9 cellular contexts compared by ENCODE assay signal in the genomic region with DNA sequence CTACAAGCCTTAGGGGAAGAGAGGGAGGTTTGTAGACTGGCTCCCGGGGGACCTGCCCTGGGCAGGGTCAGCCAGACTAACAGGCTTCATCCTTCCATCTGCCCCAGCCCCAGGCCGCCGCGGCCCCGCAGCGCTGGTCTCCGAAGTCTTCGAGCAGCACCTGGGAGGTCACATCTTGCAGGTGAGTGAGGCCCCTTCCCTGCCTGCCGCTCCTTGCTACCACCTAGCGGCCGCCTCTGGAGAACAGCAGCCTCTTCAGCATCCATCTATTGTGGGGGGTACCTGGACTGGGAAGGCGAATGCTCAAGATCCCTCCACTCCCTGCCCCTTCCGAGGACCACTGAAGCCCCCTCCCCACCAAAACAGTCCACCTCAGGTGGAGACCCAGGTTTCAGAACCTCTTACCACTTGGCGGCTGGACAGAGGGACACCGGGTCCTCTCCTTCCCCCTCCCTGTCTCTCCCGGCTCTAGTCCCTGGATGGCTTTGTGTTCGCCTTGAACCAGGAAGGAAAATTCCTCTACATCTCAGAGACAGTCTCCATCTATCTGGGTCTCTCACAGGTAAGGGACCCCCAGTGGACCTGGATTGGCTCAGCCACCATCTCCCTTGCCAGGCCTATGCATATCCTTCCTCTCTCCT. TPM values are rescaled to one million over a fixed set of nuclear protein-coding genes. Genes with fewer than 3 reads are reported as not detected.
DNase-seq lines count a peak whose midpoint lies in the region; ATAC-seq, FAIRE-seq and TF ChIP-seq lines count a peak whose summit lies in the region.
"Had no signal": no experiment of that assay in that cellular context is flagged by ENCODE, and none has a peak within 500 bp of the region (broad histone marks: within the 10 kb centered on the region; RNA-seq: fewer than 3 reads in every experiment).

No MANE protein-coding gene starts in this region.

- H3K9me3 Mint-ChIP-seq in activated CD8-positive, alpha-beta T cell treated with anti-CD3 and anti-CD28 coated beads for 36 hours = no peaks in the 10 kb centered on the region
- H3K9me3 Mint-ChIP-seq: activated naive CD4-positive, alpha-beta T cell treated with anti-CD3 and anti-CD28 coated beads, Interleukin-2, amount 50 U/mL, for 24 hours had no signal

- CTCF ChIA-PET in activated CD8-positive, alpha-beta T cell treated with anti-CD3 and anti-CD28 coated beads for 36 hours (lab: Charles Lee) = interaction anchor here (1.0 to 6.6 kb wide), 3 partner anchors 11 to 19 kb away, joined by 4 to 67 read pairs (median 26); no protein-coding TSS in a partner anchor
- CTCF ChIA-PET in endothelial cell of umbilical vein (lab: Charles Lee) = interaction anchor here (1.4 kb wide), 1 partner anchor 19 kb away, joined by 6 read pairs; no protein-coding TSS in a partner anchor

- no peaks in the 10 kb centered on the region for H3K36me3 Mint-ChIP-seq in activated CD8-positive, alpha-beta T cell treated with anti-CD3 and anti-CD28 coated beads for 36 hours (ENCODE audit: low read depth)
- H3K36me3 Mint-ChIP-seq: activated naive CD4-positive, alpha-beta T cell treated with anti-CD3 and anti-CD28 coated beads, Interleukin-2, amount 50 U/mL, for 24 hours had no signal

- 19 to 37% methylated on average over 6 to 17 of the region's 17 CpGs for WGBS in upper lobe of left lung, 2 donors

- no peak overlapping the region for H3K4me2 ChIP-seq in endothelial cell of umbilical vein (ENCODE audit: insufficient read depth, low read length)

- H3K27ac ChIP-seq in endothelial cell of umbilical vein (ENCODE audit: insufficient read depth, low read depth, low read length) = no peak overlapping the region
- H3K27ac ChIP-seq in upper lobe of left lung = no peak overlapping the region

- no TSS peak for BruUV-seq in endothelial cell of umbilical vein (replicated peaks; lab: Mats Ljungman, UMichigan)

- H3K36me3 ChIP-seq in endothelial cell of umbilical vein (ENCODE audit: control insufficient read depth in 2 of 2, extremely low read depth in 1 of 2, insufficient read depth in 2 of 2, low read length in 2 of 2) = no peaks in the 10 kb centered on the region
- no peaks in the 10 kb centered on the region for H3K36me3 ChIP-seq in upper lobe of left lung

- H3K9me3 ChIP-seq in endothelial cell of umbilical vein (replicated peaks; ENCODE audit: control insufficient read depth, insufficient read depth, low read length) = no peaks in the 10 kb centered on the region
- H3K9me3 ChIP-seq in upper lobe of left lung = no peaks in the 10 kb centered on the region

- POLR2A ChIA-PET in activated CD8-positive, alpha-beta T cell treated with anti-CD3 and anti-CD28 coated beads for 36 hours (lab: Charles Lee) = no interaction called here
- POLR2A ChIA-PET in endothelial cell of umbilical vein (lab: Charles Lee) = no interaction called here

- no peaks in the 10 kb centered on the region for H4K20me1 ChIP-seq in endothelial cell of umbilical vein (replicated peaks; ENCODE audit: control insufficient read depth, extremely low read depth, insufficient read depth, low read length)

- H3K9ac ChIP-seq in endothelial cell of umbilical vein (replicated peaks; ENCODE audit: extremely low read depth, insufficient read depth, low read length) = no peak overlapping the region

- intact Hi-C loops in activated CD8-positive, alpha-beta T cell treated with anti-CD3 and anti-CD28 coated beads for 36 hours (cut with micrococcal nuclease) = loop anchor here (5.0 kb wide), 1 partner anchor 175 kb away; no protein-coding TSS in a partner anchor
- intact Hi-C loops in endothelial cell of umbilical vein (cut with micrococcal nuclease) = loop anchor here (1.0 kb wide), 2 partner anchors 19 to 176 kb away; no protein-coding TSS in a partner anchor

- H3K4me3 ChIP-seq in GM12875 (ENCODE audit: low read depth, low read length) = no peak overlapping the region
- H3K4me3 ChIP-seq in endothelial cell of umbilical vein (replicated peaks in 1 of 3; ENCODE audit: insufficient read depth in 1 of 3, low read depth in 1 of 3, low read length in 3 of 3) = no peak overlapping the region
- H3K4me3 ChIP-seq in upper lobe of left lung = no peak overlapping the region

- H3K4me1 ChIP-seq in endothelial cell of umbilical vein (ENCODE audit: control insufficient read depth, extremely low read depth, insufficient read depth, low read length) (peaks cover 8% of the 10 kb centered on the region), upper lobe of left lung (peaks cover 13 to 24% (median 17%) of the 10 kb centered on the region in 4 donors)

- H3K4me1 Mint-ChIP-seq in activated CD8-positive, alpha-beta T cell treated with anti-CD3 and anti-CD28 coated beads for 36 hours (ENCODE audit: low read depth) = peaks cover 14% of the 10 kb centered on the region

- dilution Hi-C loops in endothelial cell of umbilical vein (cut with MboI; ENCODE audit: extremely low pct_ligation_motif_present, low sequenced_read_pairs) = no loop called here

- no peaks in the 10 kb centered on the region for H3K9me1 ChIP-seq in endothelial cell of umbilical vein (replicated peaks; ENCODE audit: control insufficient read depth, extremely low read depth, insufficient read depth, low read length)

- peaks cover 5 to 13% of the 10 kb centered on the region in 2 experiments for H3K27me3 ChIP-seq in endothelial cell of umbilical vein (ENCODE audit: control insufficient read depth in 2 of 2, insufficient read depth in 2 of 2, low read length in 2 of 2)
- peaks cover 0 to 14% (median 5%) of the 10 kb centered on the region in 4 donors for H3K27me3 ChIP-seq in upper lobe of left lung

- FAIRE-seq in endothelial cell of umbilical vein (lab: Jason Lieb, UNC) = peak; percentile 76

- TF ChIP-seq CTCF in GM12875 (IDR thresholded peaks at IDR 0.05; ENCODE audit: borderline replicate concordance, insufficient read depth, low read depth, low read length) = peak; percentile 94
- TF ChIP-seq CTCF in activated CD8-positive, alpha-beta T cell treated with anti-CD3 and anti-CD28 coated beads for 36 hours (IDR thresholded peaks at IDR 0.05) = peak; percentile 92
- TF ChIP-seq CTCF in endothelial cell of umbilical vein (IDR thresholded peaks at IDR 0.05; ENCODE audit: extremely low read depth in 1 of 2, insufficient read depth in 1 of 2, low read depth in 1 of 2, low read length in 2 of 2) = peak; percentile 76 to 92
- TF ChIP-seq CTCF in upper lobe of left lung (IDR thresholded peaks at IDR 0.05) = peak; percentile 61 to 74 (median 66)
- no peak for TF ChIP-seq CTCF in omental fat pad (IDR thresholded peaks at IDR 0.05)

- H3K79me2 ChIP-seq in endothelial cell of umbilical vein (ENCODE audit: control insufficient read depth, insufficient read depth, low read length) = no peaks in the 10 kb centered on the region

- TF ChIP-seq POLR2A in endothelial cell of umbilical vein (IDR thresholded peaks at IDR 0.05; ENCODE audit: low read depth, low read length) (no peak), upper lobe of left lung (IDR thresholded peaks at IDR 0.05) (no peak)

- peak; percentile 32 for ATAC-seq in activated CD8-positive, alpha-beta T cell treated with anti-CD3 and anti-CD28 coated beads for 36 hours
- ATAC-seq in upper lobe of left lung (ENCODE audit: low FRiP score in 2 of 2) = peak in 1 of 2 donors; percentile 63
- no peak for ATAC-seq in HG02642 (IDR thresholded peaks at IDR 0.05; ENCODE audit: poor library complexity, unreplicated experiment)
- ATAC-seq in omental fat pad (ENCODE audit: low FRiP score) = no peak

- TF ChIP-seq EP300 in upper lobe of left lung (IDR thresholded peaks at IDR 0.05) = no peak

- H2AFZ ChIP-seq in endothelial cell of umbilical vein (ENCODE audit: low read depth, low read length) = no peak overlapping the region

- no peak overlapping the region for H3K4me3 Mint-ChIP-seq in activated CD8-positive, alpha-beta T cell treated with anti-CD3 and anti-CD28 coated beads for 36 hours
- H3K4me3 Mint-ChIP-seq: activated naive CD4-positive, alpha-beta T cell treated with anti-CD3 and anti-CD28 coated beads, Interleukin-2, amount 50 U/mL, for 24 hours had no signal

- H3K27ac Mint-ChIP-seq in activated CD8-positive, alpha-beta T cell treated with anti-CD3 and anti-CD28 coated beads for 36 hours = no peak overlapping the region
- H3K27ac Mint-ChIP-seq: activated naive CD4-positive, alpha-beta T cell treated with anti-CD3 and anti-CD28 coated beads, Interleukin-2, amount 50 U/mL, for 24 hours had no signal

- peak; percentile 66 for DNase-seq in NCI-H2171 treated with DMSO at 0.1 percent for 48 hours (lab: John Stamatoyannopoulos, UW)
- DNase-seq in activated CD8-positive, alpha-beta T cell treated with anti-CD3 and anti-CD28 coated beads for 36 hours = peak; percentile 76
- peak; percentile 26 for DNase-seq in endothelial cell of umbilical vein (ENCODE audit: low read depth, low spot score)
- peak in 32 of 56 donors; percentile 1 to 61 (median 14) for DNase-seq in nucleus accumbens (lab: John Stamatoyannopoulos, UW)
- DNase-seq in upper lobe of left lung = peak; percentile 52 to 85
- no peak for DNase-seq in omental fat pad (ENCODE audit: low spot score)

- H3K27me3 Mint-ChIP-seq in activated CD8-positive, alpha-beta T cell treated with anti-CD3 and anti-CD28 coated beads for 36 hours = peaks cover 22% of the 10 kb centered on the region

RNA-seq across cellular contexts. Expression of gene NPAS1, which starts 12.7 kb away (rescaled TPM):
- total RNA-seq in activated CD8-positive, alpha-beta T cell treated with anti-CD3 and anti-CD28 coated beads for 36 hours = under 1 TPM; 0.27 to 0.65 TPM
- total RNA-seq in endothelial cell of umbilical vein (0.62 TPM in 1 of 2 replicates, not detected in the other), upper lobe of left lung (10 to 100 TPM in 1 of 6 donors, 1 to 10 TPM in 3, under 1 TPM in 1, not detected in 1; 0.30 to 13.6 (median 1.1) TPM), omental fat pad (1 to 10 TPM in 2 of 4 donors, not detected in 2; 1.3 to 1.4 TPM)
- polyA plus RNA-seq in endothelial cell of umbilical vein = 0.18 and 0.40 TPM in 2 replicates
- polyA plus RNA-seq in endothelial cell of umbilical vein (2011; cell fraction: cytosol; rRNA removed) = 0.13 and 0.24 TPM in 2 replicates
- 0.20 and 0.24 TPM in 2 replicates for polyA plus RNA-seq in endothelial cell of umbilical vein (2011; cell fraction: nucleus; rRNA removed)
- polyA plus RNA-seq in endothelial cell of umbilical vein (2012) = 0.20 and 0.67 TPM in 2 replicates
- polyA minus RNA-seq in endothelial cell of umbilical vein = not detected in 2 replicates
- 1.5 TPM for polyA minus RNA-seq in endothelial cell of umbilical vein (2011; cell fraction: cytosol; rRNA and poly(A)+ RNA removed)
- not detected in 2 replicates for polyA minus RNA-seq in endothelial cell of umbilical vein (2011; cell fraction: nucleus; rRNA and poly(A)+ RNA removed)

RNA-seq across cellular contexts. Expression of gene TMEM160, which starts 16.1 kb away (rescaled TPM):
- total RNA-seq in activated CD8-positive, alpha-beta T cell treated with anti-CD3 and anti-CD28 coated beads for 36 hours = 10 to 100 TPM; 61.2 to 61.5 TPM
- total RNA-seq in endothelial cell of umbilical vein (40.4 and 43.1 TPM in 2 replicates), upper lobe of left lung (10 to 100 TPM; 11.5 to 82.8 (median 49.4) TPM), omental fat pad (10 to 100 TPM; 17.5 to 35.0 (median 22.8) TPM)
- 79.9 and 103 TPM in 2 replicates for polyA plus RNA-seq in endothelial cell of umbilical vein
- 23.0 and 33.0 TPM in 2 replicates for polyA plus RNA-seq in endothelial cell of umbilical vein (2011; cell fraction: cytosol; rRNA removed)
- polyA plus RNA-seq in endothelial cell of umbilical vein (2011; cell fraction: nucleus; rRNA removed) = 7.4 and 9.2 TPM in 2 replicates
- 13.1 and 28.1 TPM in 2 replicates for polyA plus RNA-seq in endothelial cell of umbilical vein (2012)
- polyA minus RNA-seq in endothelial cell of umbilical vein = 3.7 and 4.3 TPM in 2 replicates
- 31.9 TPM for polyA minus RNA-seq in endothelial cell of umbilical vein (2011; cell fraction: cytosol; rRNA and poly(A)+ RNA removed)
- 1.8 and 3.9 TPM in 2 replicates for polyA minus RNA-seq in endothelial cell of umbilical vein (2011; cell fraction: nucleus; rRNA and poly(A)+ RNA removed)

Comparison
In these comparisons a context has a peak if more than half of its experiments do, and no peak if none do; other contexts are left out.
1. CTCF ChIP-seq: peak in GM12875 (single experiment), activated CD8-positive, alpha-beta T cell treated with anti-CD3 and anti-CD28 coated beads for 36 hours (single experiment), endothelial cell of umbilical vein (2 of 2) and upper lobe of left lung (6 of 6); none in omental fat pad (0 of 3).